Comparison of ENCODE assay signal across 18 cellular contexts in the genomic region with DNA sequence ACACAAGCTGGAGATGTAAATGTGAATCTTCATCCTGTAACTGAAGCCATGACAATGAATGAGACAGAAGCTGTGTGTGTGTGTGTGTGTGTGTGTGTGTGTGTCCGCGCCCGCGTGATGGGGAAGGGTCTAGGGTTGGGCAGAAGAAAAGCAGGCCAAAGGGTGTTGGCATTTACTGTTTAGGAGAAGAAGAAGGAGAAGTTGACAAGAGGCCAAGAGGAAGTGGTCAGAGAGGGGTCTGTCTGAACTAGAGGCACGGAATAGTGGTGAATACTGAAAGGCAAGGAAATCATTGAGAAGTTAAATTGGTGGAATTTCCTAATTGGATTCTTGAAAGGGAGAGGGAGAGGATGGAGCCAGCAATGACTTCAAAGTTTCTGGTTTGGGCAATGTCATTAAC. TPM values are rescaled to one million over a fixed set of nuclear protein-coding genes. Genes with fewer than 3 reads are reported as not detected.
DNase-seq lines count a peak whose midpoint lies in the region; ATAC-seq, FAIRE-seq and TF ChIP-seq lines count a peak whose summit lies in the region.
"Had no signal": no experiment of that assay in that cellular context is flagged by ENCODE, and none has a peak within 500 bp of the region (broad histone marks: within the 10 kb centered on the region; RNA-seq: fewer than 3 reads in every experiment).

No MANE protein-coding gene starts in this region.

- H3K9me3 ChIP-seq in heart right ventricle (peaks cover 0 to 17% (median 0%) of the 10 kb centered on the region in 11 donors), pancreas (no peaks in the 10 kb centered on the region)
- H3K9me3 ChIP-seq: tibial artery had no signal

- TF ChIP-seq CTCF in heart right ventricle (IDR thresholded peaks at IDR 0.05): no peak
- no peak for TF ChIP-seq CTCF in pancreas (IDR thresholded peaks at IDR 0.05)

- intact Hi-C loops in heart right ventricle (cut with DNase I) (no loop called here), pancreas (cut with DNase I) (no loop called here)

- H3K27me3 ChIP-seq in heart right ventricle: no peaks in the 10 kb centered on the region
- no peaks in the 10 kb centered on the region for H3K27me3 ChIP-seq in pancreas
- H3K27me3 ChIP-seq: tibial artery had no signal

- H3K4me1 ChIP-seq in heart right ventricle: peaks cover 0 to 21% (median 4%) of the 10 kb centered on the region in 9 donors
- peaks cover 0 to 3% (median 0%) of the 10 kb centered on the region in 3 donors for H3K4me1 ChIP-seq in pancreas

- H3K4me3 ChIP-seq in heart right ventricle: no peak overlapping the region
- H3K4me3 ChIP-seq in pancreas: no peak overlapping the region
- H3K4me3 ChIP-seq: GM23338, tibial artery had no signal

- no peak for FAIRE-seq in pancreas (lab: Jason Lieb, UNC)

- peak in 5 of 8 donors; percentile 49 to 70 (median 59) for ATAC-seq in heart right ventricle
- peak in 3 of 4 donors; percentile 9 to 79 (median 69) for ATAC-seq in pancreas
- ATAC-seq: GM23338 had no signal

- no peaks in the 10 kb centered on the region for H3K36me3 ChIP-seq in heart right ventricle
- H3K36me3 ChIP-seq in pancreas: no peaks in the 10 kb centered on the region
- H3K36me3 ChIP-seq: tibial artery had no signal

- 66 to 67% methylated on average over 5 of the region's 5 CpGs for WGBS in heart right ventricle, 2 donors
- 57 to 75% methylated on average over 5 of the region's 5 CpGs for WGBS in pancreas, 2 donors

- DNase-seq in KG1 (lab: John Stamatoyannopoulos, UW) (peak; percentile 17), OCI-M1 (lab: John Stamatoyannopoulos, UW) (peak; percentile 74), heart right ventricle (peak in 1 of 2 donors; percentile 23), pancreas (peak in 1 of 6 donors; percentile 53), DMS53 (lab: John Stamatoyannopoulos, UW) (no peak), islet precursor cell (no peak)
- DNase-seq in activated CD8-positive, alpha-beta memory T cell treated with anti-CD3 and anti-CD28 coated beads for 24 hours: no peak
- DNase-seq: activated CD4-positive, alpha-beta T cell treated with anti-CD3 and anti-CD28 coated beads for 48 hours; activated CD8-positive, alpha-beta memory T cell treated with anti-CD3 and anti-CD28 coated beads, Interleukin-2, amount 50 U/mL, for 48 hours; activated gamma-delta T cell treated with Interleukin-2 at 50 U/mL for 16 hours; endodermal cell; mammary epithelial cell; NCI-H1436 treated with DMSO at 0.1 percent for 48 hours; NCI-H345; SHP77 treated with DMSO at 0.1 percent for 48 hours; stimulated activated naive B cell treated with anti-CD40 and anti-IgM and Interleukin-4, amounts not matched to agents 10 μg/mL and 1 μg/mL and 100 μg/mL, for 72 hours had no signal

- H3K27ac ChIP-seq in heart right ventricle (peak overlapping the region in 1 of 10 donors; percentile 47), pancreas (no peak overlapping the region)
- H3K27ac ChIP-seq: tibial artery had no signal

RNA-seq across cellular contexts. Expression of a gene that starts 5.6 kb away (rescaled TPM):
- total RNA-seq in heart right ventricle: 10 to 100 TPM; 40.8 to 66.4 (median 51.8) TPM
- 10 to 100 TPM in 1 of 2 donors, 1 to 10 TPM in 1; 8.7 to 12.7 TPM for polyA plus RNA-seq in heart right ventricle
- total RNA-seq in pancreas: 10 to 100 TPM in 2 of 6 donors, 1 to 10 TPM in 4; 4.7 to 26.0 (median 7.3) TPM
- polyA plus RNA-seq in pancreas: 1 to 10 TPM; 2.6 to 3.9 TPM

RNA-seq across cellular contexts. Expression of a gene that starts 34.0 kb away (rescaled TPM):
- total RNA-seq in heart right ventricle (1 to 10 TPM; 2.9 to 8.0 (median 5.5) TPM), pancreas (1 to 10 TPM in 4 of 6 donors, under 1 TPM in 2; 0.74 to 7.0 (median 2.7) TPM)
- polyA plus RNA-seq in heart right ventricle (1 to 10 TPM; 2.0 to 2.2 TPM), pancreas (1 to 10 TPM; 1.3 to 2.0 TPM)

Comparison
In these comparisons a context has a peak if more than half of its experiments do, and no peak if none do; other contexts are left out.
1. DNase-seq: peak in KG1 (single experiment) and OCI-M1 (single experiment); none in DMS53 (single experiment), islet precursor cell (single experiment) and activated CD8-positive, alpha-beta memory T cell treated with anti-CD3 and anti-CD28 coated beads for 24 hours (single experiment).